Comparison of ENCODE assay signal across 8 cellular contexts in genomic region chrX:154490414-154491083, GRCh38. TPM values are rescaled to one million over a fixed set of nuclear protein-coding genes. Genes with fewer than 3 reads are reported as not detected.
DNase-seq lines count a peak whose midpoint lies in the region; ATAC-seq and TF ChIP-seq lines count a peak whose summit lies in the region.

TSS of gene SLC10A3 (minus strand) at chrX:154490629. CDS start at chrX:154488940, 1,689 bp downstream.

- no peaks in the 10 kb centered on the region for H3K9me3 Mint-ChIP-seq in Caco-2 (ENCODE audit: unreplicated experiment)
- no peaks in the 10 kb centered on the region for H3K9me3 Mint-ChIP-seq in effector memory CD8-positive, alpha-beta T cell

- H3K4me1 ChIP-seq in Caco-2, result peaks cover 4% of the 10 kb centered on the region; the same call in 1 of the 2 replicates

- H3K4me3 Mint-ChIP-seq in Caco-2 (ENCODE audit: unreplicated experiment), result peak within 1 kb of the TSS; percentile 73
- H3K4me3 Mint-ChIP-seq in effector memory CD8-positive, alpha-beta T cell, result peak within 1 kb of the TSS; percentile 82 to 86

- DNase-seq in Caco-2 (peak; percentile 94 to 95), HUDEP-2 (lab: John Stamatoyannopoulos, UW; ENCODE audit: unreplicated experiment in 76 of 76) (peak in 74 of 76 experiments; percentile 37 to 94 (median 86)), NOMO-1 treated with dmso at 0.1 percent for 144 hours (lab: John Stamatoyannopoulos, UW; ENCODE audit: unreplicated experiment) (peak; percentile 74), medulla oblongata (ENCODE audit: extremely low spot score) (peak; percentile 95)
- peak; percentile 42 to 84 (median 65) for DNase-seq in activated CD8-positive, alpha-beta memory T cell treated with anti-CD3 and anti-CD28 coated beads for 48 hours (ENCODE audit: low read depth in 2 of 3, low spot score in 2 of 3)
- DNase-seq in effector memory CD8-positive, alpha-beta T cell, result peak; percentile 74 to 79 (median 78)
- peak; percentile 76 to 85 (median 77) for DNase-seq in stimulated activated CD4-positive, alpha-beta T cell treated with anti-CD3 and anti-CD28 coated beads, TNF-alpha, amount 100 ng/mL, for 48 hours (ENCODE audit: low read depth in 3 of 3)

- H3K36me3 Mint-ChIP-seq in Caco-2 (ENCODE audit: insufficient read depth, unreplicated experiment), result peaks cover 5% of the 10 kb centered on the region
- peaks cover 28% of the 10 kb centered on the region for H3K36me3 Mint-ChIP-seq in effector memory CD8-positive, alpha-beta T cell (ENCODE audit: insufficient read depth)

- H3K4me3 ChIP-seq in Caco-2 (ENCODE audit: low read depth, low read length), result peak within 1 kb of the TSS; percentile 57

- H3K36me3 ChIP-seq in Caco-2 (ENCODE audit: control insufficient read depth, insufficient read depth, low read length), result no peaks in the 10 kb centered on the region

- no peaks in the 10 kb centered on the region for H3K27me3 ChIP-seq in Caco-2 (replicated peaks; ENCODE audit: control insufficient read depth, insufficient read depth, low read length)

- BruUV-seq in Caco-2 (replicated peaks; lab: Mats Ljungman, UMichigan), result no TSS peak

- no peaks in the 10 kb centered on the region for H3K9me3 ChIP-seq in Caco-2

- intact Hi-C loops in Caco-2 (cut with micrococcal nuclease; ENCODE audit: unreplicated experiment), result loop anchor here (1.0 to 2.0 kb wide), 2 partner anchors 26 to 44 kb away; partner anchors contain the start of gene FAM3A

- peak in 1 of 2 experiments; percentile 15 for TF ChIP-seq CTCF in Caco-2 (IDR thresholded peaks at IDR 0.05; ENCODE audit: insufficient read depth in 1 of 2, low read depth in 1 of 2, low read length in 1 of 2, severe bottlenecking in 1 of 2, unreplicated experiment in 1 of 2)

- H3K27ac Mint-ChIP-seq in Caco-2 (ENCODE audit: unreplicated experiment), result peak within 1 kb of the TSS; percentile 92
- peak within 1 kb of the TSS; percentile 88 to 90 for H3K27ac Mint-ChIP-seq in effector memory CD8-positive, alpha-beta T cell

- H3K4me1 Mint-ChIP-seq in Caco-2 (ENCODE audit: low read depth, unreplicated experiment), result peaks cover 6% of the 10 kb centered on the region
- H3K4me1 Mint-ChIP-seq in effector memory CD8-positive, alpha-beta T cell (ENCODE audit: low read depth in 2 of 2), result peaks cover 7 to 17% of the 10 kb centered on the region in 2 donors

- POLR2A ChIA-PET in Caco-2 (lab: Charles Lee), result interaction anchor here (0.5 to 1.9 kb wide), 16 partner anchors 9 to 315 kb away, joined by 3 to 16 read pairs (median 4); partner anchors contain the start of genes EMD, FAM3A, FAM50A and IKBKG

- peak; percentile 77 for ATAC-seq in GM21390 (IDR thresholded peaks at IDR 0.05; ENCODE audit: unreplicated experiment)
- ATAC-seq in effector memory CD8-positive, alpha-beta T cell (replicated peaks), result peak; percentile 81

- no peaks in the 10 kb centered on the region for H3K27me3 Mint-ChIP-seq in Caco-2 (ENCODE audit: insufficient read depth, unreplicated experiment)
- no peaks in the 10 kb centered on the region for H3K27me3 Mint-ChIP-seq in effector memory CD8-positive, alpha-beta T cell

- CTCF ChIA-PET in Caco-2 (lab: Charles Lee), result interaction anchor here (0.7 to 1.7 kb wide), 6 partner anchors 12 to 117 kb away, joined by 3 to 7 read pairs (median 4); partner anchors contain the start of genes DNASE1L1, FAM3A and LAGE3

RNA-seq across cellular contexts. Expression of gene SLC10A3, which starts in this region (rescaled TPM):
- 19.6 and 22.5 TPM in 2 replicates for total RNA-seq in Caco-2 (2022)

Comparison
In these comparisons a context has a peak if more than half of its experiments do, and no peak if none do; other contexts are left out.
1. Peak in every context shown above with its lines: DNase-seq, ATAC-seq and H3K4me3 ChIP-seq.